ENCODE assay signal across 1 cellular context in the genomic region with DNA sequence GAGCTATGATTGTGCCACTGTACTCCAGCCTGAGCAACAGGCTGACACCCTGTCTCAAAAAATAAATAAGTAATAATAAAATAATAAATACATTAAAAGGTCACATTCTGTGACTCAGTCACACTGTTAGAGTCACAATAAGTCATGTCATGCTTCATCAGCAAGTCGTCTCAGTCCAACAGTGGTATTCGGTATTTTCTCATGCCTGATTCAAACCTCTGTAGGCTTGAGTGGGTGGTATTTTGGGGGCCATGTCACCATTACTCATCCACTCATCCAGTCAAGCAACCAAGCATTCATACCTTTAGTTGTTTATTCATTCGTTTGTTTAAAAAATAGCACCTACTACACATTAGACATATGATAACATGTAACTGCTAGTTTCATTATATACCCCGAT.
A peak's percentile ranks its signal among the peaks of the same experiment; 100 is the strongest.
TF ChIP-seq lines count a peak whose summit lies in the region.

No MANE protein-coding gene starts in this region.

TF ChIP-seq in A549, 52 proteins besides CTCF, POLR2A, EP300 and RAD21 (continued from another document):
- TF ChIP-seq EHF (CRISPR knock-in tag; IDR thresholded peaks at IDR 0.05) (no peak), HDAC2 (IDR thresholded peaks at IDR 0.05) (no peak), POLR2AphosphoS2 (conservative IDR thresholded peaks at IDR 0.05; ENCODE audit: low read length) (no peak), MAZ (IDR thresholded peaks at IDR 0.05; ENCODE audit: borderline replicate concordance, low read depth, low read length) (no peak), HEYL (CRISPR knock-in tag; IDR thresholded peaks at IDR 0.05) (no peak), CBX2 (IDR thresholded peaks at IDR 0.05; ENCODE audit: borderline replicate concordance, low read depth) (no peak), MAFK (IDR thresholded peaks at IDR 0.05; ENCODE audit: partially characterized antibody) (peak; percentile 29), RCOR1 (IDR thresholded peaks at IDR 0.05; ENCODE audit: low read depth, low read length) (no peak), NPAS2 (CRISPR knock-in tag; IDR thresholded peaks at IDR 0.05; ENCODE audit: borderline replicate concordance) (no peak), RFX5 (IDR thresholded peaks at IDR 0.05) (no peak)
- TF ChIP-seq, protein P1, sequence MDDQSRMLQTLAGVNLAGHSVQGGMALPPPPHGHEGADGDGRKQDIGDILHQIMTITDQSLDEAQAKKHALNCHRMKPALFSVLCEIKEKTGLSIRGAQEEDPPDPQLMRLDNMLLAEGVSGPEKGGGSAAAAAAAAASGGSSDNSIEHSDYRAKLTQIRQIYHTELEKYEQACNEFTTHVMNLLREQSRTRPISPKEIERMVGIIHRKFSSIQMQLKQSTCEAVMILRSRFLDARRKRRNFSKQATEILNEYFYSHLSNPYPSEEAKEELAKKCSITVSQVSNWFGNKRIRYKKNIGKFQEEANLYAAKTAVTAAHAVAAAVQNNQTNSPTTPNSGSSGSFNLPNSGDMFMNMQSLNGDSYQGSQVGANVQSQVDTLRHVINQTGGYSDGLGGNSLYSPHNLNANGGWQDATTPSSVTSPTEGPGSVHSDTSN (IDR thresholded peaks at IDR 0.05) = no peak
TF ChIP-seq in A549: peak in this region for 2.
